Comparison of ENCODE assay signal across 8 cellular contexts in the genomic region with DNA sequence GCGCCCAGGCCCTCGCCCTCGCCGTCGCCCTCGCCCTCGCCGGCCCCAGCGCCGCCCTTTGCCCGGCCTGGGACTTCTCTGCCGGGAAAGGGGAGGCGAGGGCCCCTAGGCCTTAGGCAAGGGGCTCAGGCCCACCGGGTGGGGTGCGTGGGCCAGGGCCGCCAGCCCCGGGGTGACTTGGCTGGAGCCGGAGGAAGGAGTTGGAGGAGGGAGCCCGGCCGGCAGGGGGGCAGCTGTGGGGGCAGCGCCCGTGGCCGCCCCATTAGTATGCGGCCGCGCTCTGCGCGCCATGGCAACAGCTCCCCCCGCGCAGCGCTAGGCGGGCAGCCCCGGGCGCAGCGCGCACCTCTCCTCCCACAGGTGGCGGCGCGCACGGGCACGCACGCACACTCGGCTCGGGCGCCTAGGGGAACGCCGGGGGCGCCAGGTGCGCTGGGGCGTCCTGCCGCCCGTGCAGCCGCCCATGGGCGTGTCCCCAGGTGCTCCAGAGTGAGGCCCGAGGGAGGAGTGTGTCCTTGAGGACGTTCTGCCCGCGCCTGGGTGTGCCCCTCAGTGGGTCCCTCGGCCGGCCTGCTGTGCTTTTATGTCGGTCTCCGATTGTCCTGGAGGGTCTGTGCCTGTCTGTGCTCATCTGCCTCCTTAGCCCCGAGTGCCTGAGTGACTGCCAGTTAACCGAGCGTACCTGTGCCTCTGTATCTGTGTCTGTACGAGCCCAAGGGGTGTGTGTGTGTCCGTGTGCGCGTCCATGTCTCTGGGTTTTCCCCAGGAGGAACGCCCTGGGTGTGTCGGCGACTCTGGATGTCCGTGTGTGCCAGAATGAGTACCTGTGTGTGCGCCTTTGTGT. TPM values are rescaled to one million over a fixed set of nuclear protein-coding genes. Genes with fewer than 3 reads are reported as not detected.
A peak's percentile ranks its signal among the peaks of the same experiment; 100 is the strongest.
DNase-seq lines count a peak whose midpoint lies in the region; ATAC-seq and TF ChIP-seq lines count a peak whose summit lies in the region.

No MANE protein-coding gene starts in this region.

- H3K27ac Mint-ChIP-seq in T-cell: peak overlapping the region; percentile 76 to 82
- peak overlapping the region; percentile 90 to 98 (median 96) for H3K27ac Mint-ChIP-seq in brain

- H3K4me2 ChIP-seq in BLaER1 (peak overlapping the region; percentile 99), smooth muscle cell (peak overlapping the region; percentile 90)

- H3K4me1 Mint-ChIP-seq in T-cell (peaks cover 62 to 70% (median 69%) of the 10 kb centered on the region in 3 donors), brain (peaks cover 75% of the 10 kb centered on the region)

- H2AFZ ChIP-seq in smooth muscle cell (ENCODE audit: low read depth): no peak overlapping the region

- H3K36me3 ChIP-seq in BLaER1 (peaks cover under 1% of the 10 kb centered on the region; the same call in 1 of the 2 replicates), HUES64 (ENCODE audit: insufficient read depth, low read length) (no peaks in the 10 kb centered on the region), smooth muscle cell (ENCODE audit: low read depth) (no peaks in the 10 kb centered on the region)

- H4K20me1 ChIP-seq in BLaER1 (no peaks in the 10 kb centered on the region), smooth muscle cell (ENCODE audit: low read depth) (peaks cover 6% of the 10 kb centered on the region)

- H3K4me3 ChIP-seq in BLaER1 (peak overlapping the region; percentile 68), HUES64 (ENCODE audit: low read length) (peak overlapping the region; percentile 50), smooth muscle cell (peak overlapping the region; percentile 46)

- H3F3A ChIP-seq in smooth muscle cell (ENCODE audit: low read depth): peaks cover 39% of the 10 kb centered on the region

- H3K27ac ChIP-seq in BLaER1 (peak overlapping the region; percentile 96), HUES64 (ENCODE audit: low read depth, low read length) (peak overlapping the region; percentile 79; the same call in 1 of the 2 replicates), smooth muscle cell (ENCODE audit: low read depth) (peak overlapping the region; percentile 80)

- POLR2A ChIA-PET in T-cell (lab: Charles Lee): interaction anchor here (0.6 kb wide), 2 partner anchors 90 to 97 kb away, joined by 6 to 11 read pairs; no protein-coding TSS in a partner anchor

- 3% methylated on average over 74 of the region's 74 CpGs for WGBS in HUES64
- 5% methylated on average over 67 of the region's 74 CpGs for WGBS in smooth muscle cell (ENCODE audit: low lambda C conversion rate)

- H3K36me3 Mint-ChIP-seq in T-cell (peaks cover 6% of the 10 kb centered on the region), brain (peaks cover under 1% of the 10 kb centered on the region)

- H3K9me3 Mint-ChIP-seq in T-cell: no peaks in the 10 kb centered on the region
- no peaks in the 10 kb centered on the region for H3K9me3 Mint-ChIP-seq in brain

- ATAC-seq in T-cell (replicated peaks in 1 of 4): peak; percentile 54 to 72 (median 62)
- ATAC-seq in HG02852 (IDR thresholded peaks at IDR 0.05; ENCODE audit: unreplicated experiment): no peak

- no peak for TF ChIP-seq CTCF in brain (conservative IDR thresholded peaks at IDR 0.05)
- TF ChIP-seq CTCF in smooth muscle cell (IDR thresholded peaks at IDR 0.05; ENCODE audit: borderline replicate concordance, insufficient read depth, poor library complexity, severe bottlenecking): peak; percentile 3

- H3K9me3 ChIP-seq in BLaER1 (no peaks in the 10 kb centered on the region), HUES64 (ENCODE audit: insufficient read depth, low read depth, low read length) (no peaks in the 10 kb centered on the region), smooth muscle cell (replicated peaks; ENCODE audit: low read depth) (no peaks in the 10 kb centered on the region)

- H3K79me2 ChIP-seq in smooth muscle cell (ENCODE audit: low read depth): no peaks in the 10 kb centered on the region

- DNase-seq in T-cell (peak; percentile 16 to 75 (median 55)), inferior parietal cortex (ENCODE audit: extremely low spot score) (peak; percentile 40), smooth muscle cell (lab: John Stamatoyannopoulos, UW; ENCODE audit: unreplicated experiment) (no peak), foreskin melanocyte (no peak)

- H3K27me3 Mint-ChIP-seq in T-cell: no peaks in the 10 kb centered on the region
- peaks cover 3% of the 10 kb centered on the region for H3K27me3 Mint-ChIP-seq in brain

- H3K27me3 ChIP-seq in BLaER1 (no peaks in the 10 kb centered on the region), HUES64 (ENCODE audit: insufficient read depth, low read length) (peaks cover 3% of the 10 kb centered on the region; the same call in 1 of the 2 replicates), smooth muscle cell (ENCODE audit: low read depth) (no peaks in the 10 kb centered on the region)

- H3K4me3 Mint-ChIP-seq in T-cell: peak overlapping the region; percentile 70 to 94 (median 73)
- peak overlapping the region; percentile 76 to 87 (median 81) for H3K4me3 Mint-ChIP-seq in brain

- CTCF ChIA-PET in T-cell (lab: Charles Lee): no interaction called here

- H3K9ac ChIP-seq in BLaER1 (peak overlapping the region; percentile 82), HUES64 (ENCODE audit: low read depth, low read length) (peak overlapping the region; percentile 34), smooth muscle cell (ENCODE audit: low read depth) (peak overlapping the region; percentile 72)

- peaks cover 98% of the 10 kb centered on the region for H3K4me1 ChIP-seq in BLaER1
- H3K4me1 ChIP-seq in HUES64 (ENCODE audit: insufficient read depth, low read length): peaks cover 36% of the 10 kb centered on the region
- H3K4me1 ChIP-seq in smooth muscle cell (ENCODE audit: low read depth): peaks cover 54% of the 10 kb centered on the region

RNA-seq across cellular contexts. Expression of a gene that starts 38.1 kb away (rescaled TPM):
- 39.8 TPM for polyA plus RNA-seq in HUES64 (2013, experiment 1 of 2)
- polyA plus RNA-seq in HUES64 (2013, experiment 2 of 2): 49.3 TPM
- 100 to 1,000 TPM; 145 to 161 (median 156) TPM for total RNA-seq in T-cell
- polyA plus RNA-seq in brain (ENCODE audit: insufficient read depth, low read depth, low replicate concordance): 98.5 TPM
- 26.7 and 34.3 TPM in 2 replicates for total RNA-seq in smooth muscle cell
- 46.1 and 76.2 TPM in 2 replicates for polyA plus RNA-seq in smooth muscle cell

Comparison
In these comparisons a context has a peak if more than half of its experiments do, and no peak if none do; other contexts are left out.
1. DNase-seq: peak in T-cell (34 of 34) and inferior parietal cortex (single experiment); none in smooth muscle cell (single experiment) and foreskin melanocyte (single experiment).
2. Peak in every context shown above with its lines, with median percentiles within 50 percentile points of each other: H3K27ac ChIP-seq, H3K4me3 ChIP-seq and H3K9ac ChIP-seq.